8 cellular contexts compared by ENCODE assay signal in the genomic region with DNA sequence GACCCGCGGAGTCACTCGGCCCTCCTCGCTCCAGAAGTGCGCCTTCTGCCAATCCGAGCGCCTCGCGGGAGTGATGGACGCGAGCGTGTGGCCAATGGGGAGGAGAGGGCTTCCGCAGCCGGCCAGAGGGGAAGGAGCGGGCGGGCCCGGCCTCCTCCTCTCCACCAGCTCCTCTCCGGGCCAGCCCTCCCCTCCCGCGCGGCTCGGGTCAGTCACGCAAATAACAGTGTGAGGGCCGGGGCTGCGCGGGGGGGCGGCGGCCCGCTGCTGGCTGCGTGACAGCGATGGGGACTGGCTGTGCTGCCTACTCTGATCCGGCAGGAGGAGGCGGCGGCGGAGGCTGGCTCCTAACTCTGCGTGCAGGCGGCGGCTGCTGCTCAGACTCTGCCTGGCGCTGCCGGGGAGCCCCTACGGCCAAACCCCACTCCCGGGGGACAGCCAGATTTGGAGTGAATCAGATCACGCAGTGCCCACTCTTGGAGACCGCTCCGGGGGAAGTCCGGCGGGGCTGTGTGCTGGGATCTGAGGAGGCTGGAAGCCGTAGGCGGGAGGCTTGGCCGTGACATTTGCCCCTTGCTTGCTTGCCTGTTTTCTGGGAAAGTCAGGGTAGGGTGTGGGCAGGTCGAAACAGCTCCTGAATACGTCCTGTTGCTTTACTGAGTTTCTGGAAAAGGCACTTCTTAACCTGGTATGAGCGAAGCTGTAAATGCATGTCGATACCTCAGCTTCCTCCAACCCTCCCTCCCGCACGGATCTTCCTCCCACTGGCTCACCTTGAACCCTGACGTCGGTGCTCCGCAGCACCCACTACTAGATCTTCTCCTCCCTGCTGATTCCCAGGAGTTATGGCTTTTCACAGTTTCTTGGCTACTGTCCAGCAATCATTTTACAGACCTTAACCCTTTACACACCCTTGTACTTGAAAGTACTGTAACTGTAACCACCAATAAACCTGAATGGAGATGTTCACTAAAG.
DNase-seq lines count a peak whose midpoint lies in the region; ATAC-seq, FAIRE-seq and TF ChIP-seq lines count a peak whose summit lies in the region.

No MANE protein-coding gene starts in this region.

- H3K9ac ChIP-seq in HCT116 (ENCODE audit: low read length) (peak overlapping the region; percentile 92), liver (ENCODE audit: low read depth in 1 of 2, low read length in 2 of 2) (peak overlapping the region; percentile 75 to 93), stomach smooth muscle (ENCODE audit: low read length in 2 of 2) (peak overlapping the region; percentile 96)

- peak overlapping the region; percentile 91 for H3K4me2 ChIP-seq in A549
- peak overlapping the region; percentile 92 for H3K4me2 ChIP-seq in HCT116 (ENCODE audit: low read length)

- H3K9me2 ChIP-seq in HCT116 (ENCODE audit: insufficient read depth): no peaks in the 10 kb centered on the region

- peaks cover 9% of the 10 kb centered on the region for H3K36me3 Mint-ChIP-seq in dendritic cell treated with granulocyte-macrophage colony-stimulating factor and Interleukin-4, amounts not matched to agents 40 ng/mL and 50 ng/mL, for 4 days (ENCODE audit: low read depth)

- TSS peak; percentile 94 for BruUV-seq in HCT116 (replicated peaks; lab: Mats Ljungman, UMichigan)

- H3K4me1 Mint-ChIP-seq in dendritic cell treated with granulocyte-macrophage colony-stimulating factor and Interleukin-4, amounts not matched to agents 40 ng/mL and 50 ng/mL, for 4 days (ENCODE audit: low read depth): peaks cover 30% of the 10 kb centered on the region

- peak overlapping the region; percentile 97 for H3K4me3 Mint-ChIP-seq in dendritic cell treated with granulocyte-macrophage colony-stimulating factor and Interleukin-4, amounts not matched to agents 40 ng/mL and 50 ng/mL, for 4 days

- DNase-seq in A549 (ENCODE audit: low read depth in 1 of 2, low spot score in 1 of 2) (peak; percentile 69 to 99), GM12864 (ENCODE audit: low read depth) (no peak), HCT116 (ENCODE audit: low read depth, low spot score) (peak; percentile 80), MG63 (no peak), SW480 (ENCODE audit: low spot score) (peak; percentile 76)

- H3K27ac ChIP-seq in A549 (peak overlapping the region; percentile 80 to 96), HCT116 (ENCODE audit: low read depth, low read length) (peak overlapping the region; percentile 93), liver (ENCODE audit: low read depth in 1 of 2, low read length in 2 of 2) (peak overlapping the region; percentile 95 to 98), stomach smooth muscle (ENCODE audit: low read length) (peak overlapping the region; percentile 98)

- H3K4me1 ChIP-seq in A549 (peaks cover 22% of the 10 kb centered on the region), HCT116 (ENCODE audit: control insufficient read depth in 1 of 2, insufficient read depth in 2 of 2, low read length in 2 of 2) (peaks cover 36 to 53% of the 10 kb centered on the region in 2 experiments), liver (ENCODE audit: control insufficient read depth in 4 of 4, insufficient read depth in 4 of 4, low read length in 3 of 4) (peaks cover 0 to 26% (median 17%) of the 10 kb centered on the region in 4 donors), stomach smooth muscle (ENCODE audit: control insufficient read depth, insufficient read depth, low read length) (peaks cover 3% of the 10 kb centered on the region)

- H3K9me3 Mint-ChIP-seq in dendritic cell treated with granulocyte-macrophage colony-stimulating factor and Interleukin-4, amounts not matched to agents 40 ng/mL and 50 ng/mL, for 4 days: peaks cover 6% of the 10 kb centered on the region

- WGBS in A549 (ENCODE audit: missing lambda C conversion rate): 2% methylated on average over 37 of the region's 59 CpGs
- WGBS in liver: under 1% methylated on average over 59 of the region's 59 CpGs

- H3K9me3 ChIP-seq in A549: peaks cover 6% of the 10 kb centered on the region; the same call in 1 of the 3 replicates
- peaks cover 0 to 6% of the 10 kb centered on the region in 2 experiments; a peak in 1 of 4 replicates for H3K9me3 ChIP-seq in HCT116 (ENCODE audit: control insufficient read depth in 1 of 2, insufficient read depth in 1 of 2, low read depth in 1 of 2, low read length in 2 of 2)
- no peaks in the 10 kb centered on the region for H3K9me3 ChIP-seq in MG63
- no peaks in the 10 kb centered on the region for H3K9me3 ChIP-seq in liver (ENCODE audit: control insufficient read depth in 4 of 4, low read length in 3 of 4)
- H3K9me3 ChIP-seq in stomach smooth muscle (ENCODE audit: control insufficient read depth in 2 of 2, low read length in 2 of 2): peaks cover 0 to 2% of the 10 kb centered on the region in 2 donors

- H2AFZ ChIP-seq in HCT116 (ENCODE audit: low read depth, low read length, poor library complexity, severe bottlenecking): no peak overlapping the region

- H3K4me3 ChIP-seq in A549 (peak overlapping the region; percentile 57), GM12864 (ENCODE audit: low read depth, low read length) (peak overlapping the region; percentile 70), HCT116 (replicated peaks in 1 of 2; ENCODE audit: low read depth in 1 of 2, low read length in 2 of 2) (peak overlapping the region; percentile 73 to 85), MG63 (peak overlapping the region; percentile 65), liver (ENCODE audit: low read depth in 1 of 3, low read length in 3 of 3) (peak overlapping the region; percentile 69 to 89 (median 69)), stomach smooth muscle (ENCODE audit: low read length in 2 of 2) (peak overlapping the region; percentile 92 to 97)

- no peak for FAIRE-seq in A549 (lab: Jason Lieb, UNC)

- no peaks in the 10 kb centered on the region for H3K27me3 Mint-ChIP-seq in dendritic cell treated with granulocyte-macrophage colony-stimulating factor and Interleukin-4, amounts not matched to agents 40 ng/mL and 50 ng/mL, for 4 days

- RAD21 ChIA-PET in HCT116 (lab: Charles Lee; ENCODE audit: low non-redundant PET in 1 of 2, low total read pairs in 2 of 2, uncharacterized antibody in 2 of 2, unreplicated experiment in 2 of 2): interaction anchor here (0.6 to 1.8 kb wide), 14 partner anchors 16 to 421 kb away, joined by 3 to 12 read pairs (median 4); partner anchors contain the start of gene SERTAD2 (in 1 of the 2)

- peak; percentile 87 to 93 for ATAC-seq in A549
- ATAC-seq in HCT116: peak; percentile 84

- no peaks in the 10 kb centered on the region for H4K20me1 ChIP-seq in HCT116 (ENCODE audit: insufficient read depth)

- TF ChIP-seq RAD21 in A549 (conservative IDR thresholded peaks at IDR 0.05 in 1 of 2, IDR thresholded peaks at IDR 0.05 in 1 of 2) (peak in 1 of 2 experiments; percentile 52; a peak in 3 of 5 replicates), HCT116 (IDR thresholded peaks at IDR 0.05; ENCODE audit: low read depth) (0 out of 2 replicates have a peak, but pooled peaks have one; percentile 19), liver (IDR thresholded peaks at IDR 0.05) (peak; percentile 47 to 73)

- intact Hi-C loops in HCT116 (cut with micrococcal nuclease): loop anchor here (1.0 to 2.0 kb wide), 6 partner anchors 80 to 227 kb away; partner anchors contain the start of gene AFTPH
- intact Hi-C loops in dendritic cell treated with granulocyte-macrophage colony-stimulating factor and Interleukin-4, amounts not matched to agents 40 ng/mL and 50 ng/mL, for 4 days (cut with micrococcal nuclease): loop anchor here (1.0 to 5.0 kb wide), 4 partner anchors 16 to 229 kb away; partner anchors contain the start of gene AFTPH

- TF ChIP-seq POLR2A in A549 (IDR thresholded peaks at IDR 0.05; ENCODE audit: low read length) (peak; percentile 79), HCT116 (IDR thresholded peaks at IDR 0.05; ENCODE audit: borderline replicate concordance, extremely low read depth, insufficient read depth, insufficient read length) (peak; percentile 53)

- no peaks in the 10 kb centered on the region for H3K36me3 ChIP-seq in HCT116 (ENCODE audit: control insufficient read depth in 1 of 2, insufficient read depth in 2 of 2, low read length in 2 of 2)
- no peaks in the 10 kb centered on the region for H3K36me3 ChIP-seq in MG63
- no peaks in the 10 kb centered on the region for H3K36me3 ChIP-seq in liver (ENCODE audit: control insufficient read depth in 4 of 4, insufficient read depth in 3 of 4, low read depth in 1 of 4, low read length in 3 of 4)
- no peaks in the 10 kb centered on the region for H3K36me3 ChIP-seq in stomach smooth muscle (ENCODE audit: control insufficient read depth in 2 of 2, insufficient read depth in 2 of 2, low read length in 2 of 2)

- TF ChIP-seq EP300 in A549 (IDR thresholded peaks at IDR 0.05): no peak

- H3K27ac Mint-ChIP-seq in dendritic cell treated with granulocyte-macrophage colony-stimulating factor and Interleukin-4, amounts not matched to agents 40 ng/mL and 50 ng/mL, for 4 days: peak overlapping the region; percentile 99

- TF ChIP-seq CTCF in A549 (IDR thresholded peaks at IDR 0.05) (no peak), GM12864 (IDR thresholded peaks at IDR 0.05; ENCODE audit: low read depth, low read length, missing control alignments) (peak; percentile 15), HCT116 (IDR thresholded peaks at IDR 0.05 in 2 of 3, conservative IDR thresholded peaks at IDR 0.05 in 1 of 3; ENCODE audit: borderline replicate concordance in 1 of 3, insufficient read depth in 1 of 3, low read depth in 2 of 3, low read length in 2 of 3) (peak in 2 of 3 experiments; percentile 18 to 19; a peak in 2 of 6 replicates), liver (IDR thresholded peaks at IDR 0.05; ENCODE audit: low read depth, low read length, missing input control) (peak; percentile 44)

- CTCF ChIA-PET in A549 (lab: Yijun Ruan, JAX): interaction anchor here (0.5 to 5.2 kb wide), 33 partner anchors 9 to 236 kb away, joined by 3 to 50 read pairs (median 4); partner anchors contain the start of gene SERTAD2
- CTCF ChIA-PET in HCT116 (lab: Charles Lee): interaction anchor here (0.8 to 1.7 kb wide), 13 partner anchors 10 to 115 kb away, joined by 3 to 11 read pairs (median 4); no protein-coding TSS in a partner anchor

- no peaks in the 10 kb centered on the region for H3K27me3 ChIP-seq in HCT116 (ENCODE audit: insufficient read depth, low read length)
- no peaks in the 10 kb centered on the region for H3K27me3 ChIP-seq in MG63
- no peaks in the 10 kb centered on the region for H3K27me3 ChIP-seq in liver (ENCODE audit: control insufficient read depth in 4 of 4, insufficient read depth in 4 of 4, low read length in 3 of 4)
- H3K27me3 ChIP-seq in stomach smooth muscle (ENCODE audit: control insufficient read depth in 1 of 2, insufficient read depth in 2 of 2, low read length in 2 of 2): no peaks in the 10 kb centered on the region

- POLR2A ChIA-PET in A549 (lab: Yijun Ruan, JAX): interaction anchor here (0.6 to 4.6 kb wide), 23 partner anchors 10 to 228 kb away, joined by 3 to 172 read pairs (median 5); partner anchors contain the start of genes AFTPH and SERTAD2
- POLR2A ChIA-PET in HCT116 (lab: Charles Lee): interaction anchor here (0.6 to 3.5 kb wide), 25 partner anchors 8 to 939 kb away, joined by 3 to 33 read pairs (median 5); partner anchors contain the start of gene SERTAD2

- peaks cover 32% of the 10 kb centered on the region for H3K79me2 ChIP-seq in HCT116 (ENCODE audit: insufficient read depth, low read length)

TF ChIP-seq in HCT116, 20 proteins besides CTCF, POLR2A, EP300 and RAD21 (continues in another document):
- TF ChIP-seq EZH2phosphoT487 (IDR thresholded peaks at IDR 0.05; ENCODE audit: borderline replicate concordance): no peak

TF ChIP-seq in liver, 16 proteins besides CTCF, POLR2A, EP300 and RAD21 (continues in another document):
- peak; percentile 52 for TF ChIP-seq NR2F2 (IDR thresholded peaks at IDR 0.05)

Comparison
In these comparisons a context has a peak if more than half of its experiments do, and no peak if none do; other contexts are left out.
1. DNase-seq: peak in A549 (2 of 2), HCT116 (single experiment) and SW480 (single experiment); none in GM12864 (single experiment) and MG63 (single experiment).
2. Of the 6 proteins assayed by ChIP-seq in both A549 and HCT116: peak only in A549: MAX; only in HCT116: CTCF; in both: POLR2A; in neither: 2; mixed calls (peak in some experiments, not most) for 1.
3. Peak in every context shown above with its lines, with median percentiles within 50 percentile points of each other: H3K27ac ChIP-seq, H3K4me3 ChIP-seq and H3K9ac ChIP-seq.